ENCODE assay signal across 22 cellular contexts in genomic region chr4:142443469-142443868, GRCh38.
DNase-seq lines count a peak whose midpoint lies in the region; ATAC-seq and TF ChIP-seq lines count a peak whose summit lies in the region.
"Had no signal": no experiment of that assay in that cellular context is flagged by ENCODE, and none has a peak within 500 bp of the region (broad histone marks: within the 10 kb centered on the region; RNA-seq: fewer than 3 reads in every experiment).

No MANE protein-coding gene starts in this region.

- no peak overlapping the region for H3K4me3 Mint-ChIP-seq in activated T-cell treated with anti-CD3 and anti-CD28 coated beads, Interleukin-2, amount 50 U/mL, for 72 hours
- H3K4me3 Mint-ChIP-seq in activated T-cell treated with anti-CD3 and anti-CD28 coated beads, Interleukin-2, amount 50 U/mL, for 4 hours = no peak overlapping the region
- no peak overlapping the region for H3K4me3 Mint-ChIP-seq in WTC11
- H3K4me3 Mint-ChIP-seq: CD14-positive monocyte had no signal

- no peak for ATAC-seq in activated T-cell treated with anti-CD3 and anti-CD28 coated beads, Interleukin-2, amount 50 U/mL, for 72 hours (replicated peaks in 1 of 2)
- ATAC-seq in activated T-cell treated with anti-CD3 and anti-CD28 coated beads, Interleukin-2, amount 50 U/mL, for 4 hours = no peak
- ATAC-seq in WTC11 = peak; percentile 79
- ATAC-seq: Right ventricle myocardium inferior had no signal

- no peak overlapping the region for H3K4me3 ChIP-seq in H7 (ENCODE audit: insufficient read depth, low read depth, low read length)
- H3K4me3 ChIP-seq: MG63 had no signal

- no peak for DNase-seq in activated T-cell treated with anti-CD3 and anti-CD28 coated beads, Interleukin-2, amount 50 U/mL, for 72 hours
- no peak for DNase-seq in activated T-cell treated with anti-CD3 and anti-CD28 coated beads, Interleukin-2, amount 50 U/mL, for 4 hours
- peak; percentile 9 for DNase-seq in H7
- DNase-seq in WTC11 (ENCODE audit: low spot score) = peak; percentile 23
- peak; percentile 7 for DNase-seq in left kidney (ENCODE audit: low read depth, low spot score)
- no peak for DNase-seq in HuH-7.5 (ENCODE audit: low spot score)
- DNase-seq in dermis blood vessel endothelial cell = no peak
- DNase-seq in SIG-M5 treated with dmso at 0.1 percent for 504 hours (lab: John Stamatoyannopoulos, UW; ENCODE audit: unreplicated experiment) = no peak
- DNase-seq: 8988T, DMS 273 treated with DMSO at 0.1 percent for 48 hours, GDM1, GOT3, IMR-90, MG63, NCI-H1048, NCI-H1436, NCI-H2029 treated with DMSO at 0.1 percent for 48 hours, NCI-H2171 treated with DMSO at 0.1 percent for 48 hours, NCI-H446, NCI-H69 had no signal

- peaks cover 37% of the 10 kb centered on the region for H3K4me1 Mint-ChIP-seq in activated T-cell treated with anti-CD3 and anti-CD28 coated beads, Interleukin-2, amount 50 U/mL, for 72 hours (ENCODE audit: low read depth)
- H3K4me1 Mint-ChIP-seq in activated T-cell treated with anti-CD3 and anti-CD28 coated beads, Interleukin-2, amount 50 U/mL, for 4 hours (ENCODE audit: low read depth) = peaks cover 23% of the 10 kb centered on the region
- H3K4me1 Mint-ChIP-seq in WTC11 = peaks cover 16% of the 10 kb centered on the region

- H3K9me3 Mint-ChIP-seq in activated T-cell treated with anti-CD3 and anti-CD28 coated beads, Interleukin-2, amount 50 U/mL, for 72 hours = peaks cover 6 to 10% of the 10 kb centered on the region in 2 donors
- H3K9me3 Mint-ChIP-seq in activated T-cell treated with anti-CD3 and anti-CD28 coated beads, Interleukin-2, amount 50 U/mL, for 4 hours = no peaks in the 10 kb centered on the region
- H3K9me3 Mint-ChIP-seq in WTC11 = peaks cover 5% of the 10 kb centered on the region

- no peak for TF ChIP-seq CTCF in WTC11 (IDR thresholded peaks at IDR 0.05)

- H3K27me3 Mint-ChIP-seq in activated T-cell treated with anti-CD3 and anti-CD28 coated beads, Interleukin-2, amount 50 U/mL, for 72 hours (ENCODE audit: low read depth) = no peaks in the 10 kb centered on the region
- no peaks in the 10 kb centered on the region for H3K27me3 Mint-ChIP-seq in activated T-cell treated with anti-CD3 and anti-CD28 coated beads, Interleukin-2, amount 50 U/mL, for 4 hours (ENCODE audit: low read depth)
- H3K27me3 Mint-ChIP-seq in WTC11 (ENCODE audit: low read depth) = no peaks in the 10 kb centered on the region

- POLR2A ChIA-PET in WTC11 (lab: Charles Lee) = no interaction called here

- peaks cover 8 to 28% of the 10 kb centered on the region in 2 donors for H3K36me3 Mint-ChIP-seq in activated T-cell treated with anti-CD3 and anti-CD28 coated beads, Interleukin-2, amount 50 U/mL, for 72 hours (ENCODE audit: insufficient read depth in 2 of 2)
- H3K36me3 Mint-ChIP-seq in activated T-cell treated with anti-CD3 and anti-CD28 coated beads, Interleukin-2, amount 50 U/mL, for 4 hours (ENCODE audit: insufficient read depth) = no peaks in the 10 kb centered on the region
- H3K36me3 Mint-ChIP-seq in WTC11 = peaks cover 3% of the 10 kb centered on the region; the same call in 1 of the 2 replicates
- H3K36me3 Mint-ChIP-seq: CD14-positive monocyte had no signal

- CTCF ChIA-PET in WTC11 (lab: Charles Lee) = interaction anchor here (0.6 to 0.9 kb wide), 2 partner anchors 9 to 80 kb away, joined by 3 to 5 read pairs; no protein-coding TSS in a partner anchor

- no peaks in the 10 kb centered on the region for H3K36me3 ChIP-seq in H7 (replicated peaks; ENCODE audit: control insufficient read depth, insufficient read depth, low read length)
- H3K36me3 ChIP-seq: MG63 had no signal

- peak overlapping the region; percentile 43 for H3K27ac Mint-ChIP-seq in activated T-cell treated with anti-CD3 and anti-CD28 coated beads, Interleukin-2, amount 50 U/mL, for 72 hours
- no peak overlapping the region for H3K27ac Mint-ChIP-seq in WTC11
- H3K27ac Mint-ChIP-seq: CD14-positive monocyte had no signal

- no peaks in the 10 kb centered on the region for H3K27me3 ChIP-seq in H7 (ENCODE audit: control insufficient read depth, insufficient read depth, low read length)
- H3K27me3 ChIP-seq: MG63 had no signal

TF ChIP-seq in WTC11, 78 proteins besides CTCF, POLR2A, EP300 and RAD21 (continues in another document):
- TF ChIP-seq SP1 (CRISPR knock-in tag; conservative IDR thresholded peaks at IDR 0.05) = no peak
- no peak for TF ChIP-seq FOXP4 (CRISPR knock-in tag; IDR thresholded peaks at IDR 0.05)
- no peak for TF ChIP-seq ZMAT4 (CRISPR knock-in tag; IDR thresholded peaks at IDR 0.05)
- no peak for TF ChIP-seq NR1H2 (CRISPR knock-in tag; IDR thresholded peaks at IDR 0.05)
- TF ChIP-seq E2F5 (CRISPR knock-in tag; IDR thresholded peaks at IDR 0.05) = no peak
- TF ChIP-seq USF2 (CRISPR knock-in tag; IDR thresholded peaks at IDR 0.05) = no peak
- no peak for TF ChIP-seq E2F1 (CRISPR knock-in tag; IDR thresholded peaks at IDR 0.05)
- TF ChIP-seq JUN (CRISPR knock-in tag; IDR thresholded peaks at IDR 0.05) = no peak
- TF ChIP-seq FOXP1 (CRISPR knock-in tag; IDR thresholded peaks at IDR 0.05; ENCODE audit: borderline replicate concordance) = no peak
- no peak for TF ChIP-seq ZNF317 (CRISPR knock-in tag; IDR thresholded peaks at IDR 0.05; ENCODE audit: borderline replicate concordance, low read depth)
- TF ChIP-seq CREB1 (CRISPR knock-in tag; IDR thresholded peaks at IDR 0.05) = no peak
- no peak for TF ChIP-seq ZBTB43 (CRISPR knock-in tag; IDR thresholded peaks at IDR 0.05)
- no peak for TF ChIP-seq ATF2 (CRISPR knock-in tag; IDR thresholded peaks at IDR 0.05; ENCODE audit: borderline replicate concordance, low read depth)
- TF ChIP-seq IRF2 (CRISPR knock-in tag; IDR thresholded peaks at IDR 0.05; ENCODE audit: borderline replicate concordance, low read depth) = no peak

Comparison
In these comparisons a context has a peak if more than half of its experiments do, and no peak if none do; other contexts are left out.
1. DNase-seq: peak in H7 (single experiment), WTC11 (single experiment) and left kidney (single experiment); none in activated T-cell treated with anti-CD3 and anti-CD28 coated beads, Interleukin-2, amount 50 U/mL, for 72 hours (0 of 2), activated T-cell treated with anti-CD3 and anti-CD28 coated beads, Interleukin-2, amount 50 U/mL, for 4 hours (single experiment), HuH-7.5 (single experiment), dermis blood vessel endothelial cell (single experiment) and SIG-M5 treated with dmso at 0.1 percent for 504 hours (single experiment).